1 cellular context compared by ENCODE assay signal in the genomic region with DNA sequence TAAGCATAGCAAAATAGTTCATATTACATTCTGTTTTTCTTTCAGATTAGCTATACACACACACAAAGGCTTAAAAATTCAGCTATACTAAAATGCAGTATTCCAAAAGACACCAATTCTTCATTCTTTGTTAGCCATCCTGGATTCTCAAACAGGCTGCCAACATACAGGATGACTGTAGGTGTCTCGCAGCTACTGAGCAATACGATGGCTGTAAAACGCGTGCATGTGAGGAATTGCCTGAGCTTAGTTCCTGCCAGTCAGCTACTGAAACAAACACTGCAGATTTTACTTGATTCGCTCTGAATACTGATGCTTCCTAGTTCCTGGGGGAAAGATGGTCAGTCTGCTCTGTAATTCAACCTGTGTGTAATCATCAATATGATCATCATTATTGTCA.
TF ChIP-seq lines count a peak whose summit lies in the region.

No MANE protein-coding gene starts in this region.

TF ChIP-seq in endothelial cell of umbilical vein, 7 proteins besides CTCF, POLR2A, EP300 and RAD21 (continued from another document):
- TF ChIP-seq MAX (IDR thresholded peaks at IDR 0.05; ENCODE audit: insufficient read depth, insufficient read length) (no peak), EZH2 (IDR thresholded peaks at IDR 0.05; ENCODE audit: borderline replicate concordance, low read depth, low read length, severe bottlenecking) (no peak), MYC (IDR thresholded peaks at IDR 0.05; ENCODE audit: low read depth, low read length) (no peak)
